1 cellular context compared by ENCODE assay signal in genomic region chr1:36391271-36391670, GRCh38.
TF ChIP-seq lines count a peak whose summit lies in the region.

No MANE protein-coding gene starts in this region.

TF ChIP-seq in GM12878, 131 proteins besides CTCF, POLR2A, EP300 and RAD21:
- no peak for TF ChIP-seq IRF4 (IDR thresholded peaks at IDR 0.05; ENCODE audit: low read depth, low read length)
- TF ChIP-seq NR2C1 (IDR thresholded peaks at IDR 0.05) = no peak
- no peak for TF ChIP-seq FOS (IDR thresholded peaks at IDR 0.05; ENCODE audit: borderline replicate concordance, extremely low read depth, insufficient read length)
- no peak for TF ChIP-seq E4F1 (IDR thresholded peaks at IDR 0.05; ENCODE audit: borderline replicate concordance, partially characterized antibody)
- TF ChIP-seq MAX (IDR thresholded peaks at IDR 0.05; ENCODE audit: low read depth, low read length) = no peak
TF ChIP-seq in GM12878: peak in this region for 0.
